In the genomic region with DNA sequence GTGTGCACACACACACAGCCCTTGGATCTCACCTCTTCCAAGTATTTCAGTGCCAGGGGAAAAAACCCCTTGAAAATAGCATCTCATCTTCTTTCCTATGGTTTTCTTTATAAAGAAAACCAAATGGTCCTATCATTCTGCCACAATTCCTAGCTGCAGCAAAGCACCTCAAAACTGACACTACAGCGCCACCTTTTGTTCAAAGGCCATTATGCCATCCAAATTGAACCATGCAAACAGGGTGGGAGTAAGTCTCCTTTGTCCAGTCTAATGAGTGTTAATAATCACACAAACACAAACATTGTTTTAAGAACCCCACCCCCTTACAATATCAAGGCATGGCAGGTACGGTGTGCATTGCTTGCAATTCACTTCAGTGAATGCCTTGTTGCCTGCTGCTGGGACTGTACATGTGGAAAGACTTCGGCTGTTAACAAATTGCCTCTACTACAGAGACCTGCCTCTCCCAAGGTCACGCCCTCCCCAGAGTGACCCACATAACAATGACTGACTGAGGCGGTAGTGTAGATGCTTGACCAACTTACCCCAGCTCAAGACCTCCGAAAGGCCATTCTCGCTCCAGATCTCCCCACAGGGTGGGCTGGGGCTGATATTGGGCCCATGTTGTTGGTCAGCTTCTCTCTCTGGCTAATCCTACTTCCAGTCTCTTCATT, we compare ENCODE assay signal across 9 cellular contexts. TPM values are rescaled to one million over a fixed set of nuclear protein-coding genes. Genes with fewer than 3 reads are reported as not detected.
DNase-seq lines count a peak whose midpoint lies in the region; ATAC-seq and TF ChIP-seq lines count a peak whose summit lies in the region.
"Had no signal": no experiment of that assay in that cellular context is flagged by ENCODE, and none has a peak within 500 bp of the region (broad histone marks: within the 10 kb centered on the region; RNA-seq: fewer than 3 reads in every experiment).

No MANE protein-coding gene starts in this region.

- no peak for TF ChIP-seq EP300 in gastroesophageal sphincter (IDR thresholded peaks at IDR 0.05)

- intact Hi-C loops in CD8-positive, alpha-beta T cell (cut with DNase I, micrococcal nuclease): loop anchor here in 1 of 2 experiments (2.0 kb wide), 1 partner anchor 1057 kb away; no protein-coding TSS in a partner anchor

- H3K4me3 ChIP-seq in CD8-positive, alpha-beta T cell (ENCODE audit: low read depth, low read length): no peak overlapping the region
- no peak overlapping the region for H3K4me3 ChIP-seq in GM12875 (ENCODE audit: low read depth, low read length)
- H3K4me3 ChIP-seq in gastroesophageal sphincter: no peak overlapping the region
- H3K4me3 ChIP-seq in thoracic aorta: no peak overlapping the region
- no peak overlapping the region for H3K4me3 ChIP-seq in CD8-positive, alpha-beta memory T cell (ENCODE audit: low read length)

- no peaks in the 10 kb centered on the region for H3K36me3 ChIP-seq in CD8-positive, alpha-beta T cell (ENCODE audit: insufficient read depth, low read length)
- H3K36me3 ChIP-seq in gastroesophageal sphincter (no peaks in the 10 kb centered on the region), thoracic aorta (no peaks in the 10 kb centered on the region)
- H3K36me3 ChIP-seq in CD8-positive, alpha-beta memory T cell (ENCODE audit: insufficient read depth, low read length): no peaks in the 10 kb centered on the region
- H3K36me3 ChIP-seq: neutrophil had no signal

- no peaks in the 10 kb centered on the region for H3K9me3 Mint-ChIP-seq in CD8-positive, alpha-beta T cell
- H3K9me3 Mint-ChIP-seq in CD8-positive, alpha-beta memory T cell: no peaks in the 10 kb centered on the region

- WGBS in gastroesophageal sphincter (ENCODE audit: low coverage in 1 of 2), 2 donors: 19 to 63% methylated on average over 4 to 5 of the region's 7 CpGs

- no peaks in the 10 kb centered on the region for H3K9me3 ChIP-seq in CD8-positive, alpha-beta T cell (ENCODE audit: low read length)
- H3K9me3 ChIP-seq in gastroesophageal sphincter: no peaks in the 10 kb centered on the region
- no peaks in the 10 kb centered on the region for H3K9me3 ChIP-seq in thoracic aorta
- no peaks in the 10 kb centered on the region for H3K9me3 ChIP-seq in CD8-positive, alpha-beta memory T cell (ENCODE audit: low read length)
- H3K9me3 ChIP-seq: neutrophil had no signal

- H3K27me3 ChIP-seq in CD8-positive, alpha-beta T cell (ENCODE audit: insufficient read depth, low read length): peaks cover 3% of the 10 kb centered on the region
- no peaks in the 10 kb centered on the region for H3K27me3 ChIP-seq in gastroesophageal sphincter
- H3K27me3 ChIP-seq in thoracic aorta (replicated peaks; ENCODE audit: insufficient read depth): no peaks in the 10 kb centered on the region
- no peaks in the 10 kb centered on the region for H3K27me3 ChIP-seq in CD8-positive, alpha-beta memory T cell (ENCODE audit: insufficient read depth, low read length, poor library complexity, severe bottlenecking)

- H3K27me3 Mint-ChIP-seq in CD8-positive, alpha-beta T cell (ENCODE audit: low read depth): peaks cover 17% of the 10 kb centered on the region
- H3K27me3 Mint-ChIP-seq in CD8-positive, alpha-beta memory T cell: peaks cover 8 to 20% of the 10 kb centered on the region in 2 donors

- no peaks in the 10 kb centered on the region for H3K4me1 ChIP-seq in CD8-positive, alpha-beta T cell (ENCODE audit: insufficient read depth, low read length)
- no peaks in the 10 kb centered on the region for H3K4me1 ChIP-seq in gastroesophageal sphincter
- H3K4me1 ChIP-seq in thoracic aorta (ENCODE audit: control insufficient read depth in 1 of 2, low read depth in 2 of 2): no peaks in the 10 kb centered on the region
- no peaks in the 10 kb centered on the region for H3K4me1 ChIP-seq in CD8-positive, alpha-beta memory T cell (ENCODE audit: insufficient read depth, low read length)

- POLR2A ChIA-PET in CD8-positive, alpha-beta T cell (lab: Charles Lee): no interaction called here
- POLR2A ChIA-PET in CD8-positive, alpha-beta memory T cell (lab: Charles Lee): no interaction called here

- no peak overlapping the region for H3K4me3 Mint-ChIP-seq in CD8-positive, alpha-beta T cell
- H3K4me3 Mint-ChIP-seq in CD8-positive, alpha-beta memory T cell: no peak overlapping the region

- no peaks in the 10 kb centered on the region for H3K4me1 Mint-ChIP-seq in CD8-positive, alpha-beta T cell (ENCODE audit: low read depth)
- no peaks in the 10 kb centered on the region for H3K4me1 Mint-ChIP-seq in CD8-positive, alpha-beta memory T cell

- no peaks in the 10 kb centered on the region for H3K36me3 Mint-ChIP-seq in CD8-positive, alpha-beta T cell
- H3K36me3 Mint-ChIP-seq in CD8-positive, alpha-beta memory T cell: no peaks in the 10 kb centered on the region

- ATAC-seq in CD8-positive, alpha-beta T cell: no peak
- ATAC-seq in HG03460 (IDR thresholded peaks at IDR 0.05; ENCODE audit: unreplicated experiment) (peak; percentile 67), SK-N-SH treated with all-trans-retinoic acid at 6 μM for 48 hours (peak; percentile 84), gastroesophageal sphincter (no peak), thoracic aorta (ENCODE audit: insufficient number of reproducible peaks, low FRiP score, low read depth) (no peak)

- H3K27ac ChIP-seq in CD8-positive, alpha-beta T cell (ENCODE audit: low read depth, low read length): no peak overlapping the region
- H3K27ac ChIP-seq in gastroesophageal sphincter (no peak overlapping the region), thoracic aorta (no peak overlapping the region)
- H3K27ac ChIP-seq in CD8-positive, alpha-beta memory T cell (ENCODE audit: low read depth, low read length): no peak overlapping the region
- H3K27ac ChIP-seq: neutrophil had no signal

- TF ChIP-seq CTCF in CD8-positive, alpha-beta T cell (IDR thresholded peaks at IDR 0.05): peak; percentile 56
- TF ChIP-seq CTCF in GM12875 (IDR thresholded peaks at IDR 0.05; ENCODE audit: borderline replicate concordance, insufficient read depth, low read depth, low read length) (peak; percentile 67; the same call in 1 of the 2 replicates), gastroesophageal sphincter (IDR thresholded peaks at IDR 0.05) (peak; percentile 17 to 60 (median 36)), thoracic aorta (IDR thresholded peaks at IDR 0.05) (peak; percentile 28)

- no peak for TF ChIP-seq POLR2A in gastroesophageal sphincter (IDR thresholded peaks at IDR 0.05)

- CTCF ChIA-PET in CD8-positive, alpha-beta T cell (lab: Charles Lee): interaction anchor here (1.1 kb wide), 1 partner anchor 8 kb away, joined by 4 read pairs; no protein-coding TSS in a partner anchor
- CTCF ChIA-PET in CD8-positive, alpha-beta memory T cell (lab: Charles Lee): interaction anchor here (1.5 to 1.6 kb wide), 2 partner anchors 15 to 1057 kb away, joined by 3 read pairs; no protein-coding TSS in a partner anchor

- H3K27ac Mint-ChIP-seq in CD8-positive, alpha-beta T cell: no peak overlapping the region
- H3K27ac Mint-ChIP-seq in CD8-positive, alpha-beta memory T cell: no peak overlapping the region

- no peak for DNase-seq in CD8-positive, alpha-beta T cell
- no peak for DNase-seq in thoracic aorta (ENCODE audit: low spot score)
- DNase-seq in CD8-positive, alpha-beta memory T cell: no peak
- no peak for DNase-seq in stimulated activated naive CD4-positive, alpha-beta T cell treated with Interleukin-2 at 50 U/mL for 16 hours (lab: John Stamatoyannopoulos, UW)

TF ChIP-seq in SK-N-SH treated with all-trans-retinoic acid at 6 μM for 48 hours, 23 proteins besides CTCF, POLR2A, EP300 and RAD21:
- TF ChIP-seq PPARA (CRISPR knock-in tag; IDR thresholded peaks at IDR 0.05; ENCODE audit: borderline replicate concordance) (no peak), ZNF8 (CRISPR knock-in tag; IDR thresholded peaks at IDR 0.05) (no peak), ZNF565 (CRISPR knock-in tag; conservative IDR thresholded peaks at IDR 0.05; ENCODE audit: low read depth) (no peak)
- TF ChIP-seq, protein P1, sequence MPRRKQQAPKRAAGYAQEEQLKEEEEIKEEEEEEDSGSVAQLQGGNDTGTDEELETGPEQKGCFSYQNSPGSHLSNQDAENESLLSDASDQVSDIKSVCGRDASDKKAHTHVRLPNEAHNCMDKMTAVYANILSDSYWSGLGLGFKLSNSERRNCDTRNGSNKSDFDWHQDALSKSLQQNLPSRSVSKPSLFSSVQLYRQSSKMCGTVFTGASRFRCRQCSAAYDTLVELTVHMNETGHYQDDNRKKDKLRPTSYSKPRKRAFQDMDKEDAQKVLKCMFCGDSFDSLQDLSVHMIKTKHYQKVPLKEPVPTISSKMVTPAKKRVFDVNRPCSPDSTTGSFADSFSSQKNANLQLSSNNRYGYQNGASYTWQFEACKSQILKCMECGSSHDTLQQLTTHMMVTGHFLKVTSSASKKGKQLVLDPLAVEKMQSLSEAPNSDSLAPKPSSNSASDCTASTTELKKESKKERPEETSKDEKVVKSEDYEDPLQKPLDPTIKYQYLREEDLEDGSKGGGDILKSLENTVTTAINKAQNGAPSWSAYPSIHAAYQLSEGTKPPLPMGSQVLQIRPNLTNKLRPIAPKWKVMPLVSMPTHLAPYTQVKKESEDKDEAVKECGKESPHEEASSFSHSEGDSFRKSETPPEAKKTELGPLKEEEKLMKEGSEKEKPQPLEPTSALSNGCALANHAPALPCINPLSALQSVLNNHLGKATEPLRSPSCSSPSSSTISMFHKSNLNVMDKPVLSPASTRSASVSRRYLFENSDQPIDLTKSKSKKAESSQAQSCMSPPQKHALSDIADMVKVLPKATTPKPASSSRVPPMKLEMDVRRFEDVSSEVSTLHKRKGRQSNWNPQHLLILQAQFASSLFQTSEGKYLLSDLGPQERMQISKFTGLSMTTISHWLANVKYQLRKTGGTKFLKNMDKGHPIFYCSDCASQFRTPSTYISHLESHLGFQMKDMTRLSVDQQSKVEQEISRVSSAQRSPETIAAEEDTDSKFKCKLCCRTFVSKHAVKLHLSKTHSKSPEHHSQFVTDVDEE (CRISPR knock-in tag; IDR thresholded peaks at IDR 0.05): no peak

RNA-seq across cellular contexts. Expression of a gene that starts 31.7 kb away (rescaled TPM):
- not detected for total RNA-seq in CD8-positive, alpha-beta T cell
- total RNA-seq in gastroesophageal sphincter (1 to 10 TPM in 3 of 4 donors, under 1 TPM in 1; 0.81 to 1.9 (median 1.4) TPM), thoracic aorta (1 to 10 TPM in 1 of 2 donors, under 1 TPM in 1; 0.27 to 2.2 TPM)
- not detected for total RNA-seq in CD8-positive, alpha-beta memory T cell
- not detected for polyA plus RNA-seq in CD8-positive, alpha-beta memory T cell

Comparison
In these comparisons a context has a peak if more than half of its experiments do, and no peak if none do; other contexts are left out.
1. ATAC-seq: peak in HG03460 (single experiment) and SK-N-SH treated with all-trans-retinoic acid at 6 μM for 48 hours (single experiment); none in CD8-positive, alpha-beta T cell (single experiment), gastroesophageal sphincter (single experiment) and thoracic aorta (single experiment).
2. Peak in every context shown above with its lines, with median percentiles within 50 percentile points of each other: CTCF ChIP-seq.